1 cellular context compared by ENCODE assay signal in the genomic region with DNA sequence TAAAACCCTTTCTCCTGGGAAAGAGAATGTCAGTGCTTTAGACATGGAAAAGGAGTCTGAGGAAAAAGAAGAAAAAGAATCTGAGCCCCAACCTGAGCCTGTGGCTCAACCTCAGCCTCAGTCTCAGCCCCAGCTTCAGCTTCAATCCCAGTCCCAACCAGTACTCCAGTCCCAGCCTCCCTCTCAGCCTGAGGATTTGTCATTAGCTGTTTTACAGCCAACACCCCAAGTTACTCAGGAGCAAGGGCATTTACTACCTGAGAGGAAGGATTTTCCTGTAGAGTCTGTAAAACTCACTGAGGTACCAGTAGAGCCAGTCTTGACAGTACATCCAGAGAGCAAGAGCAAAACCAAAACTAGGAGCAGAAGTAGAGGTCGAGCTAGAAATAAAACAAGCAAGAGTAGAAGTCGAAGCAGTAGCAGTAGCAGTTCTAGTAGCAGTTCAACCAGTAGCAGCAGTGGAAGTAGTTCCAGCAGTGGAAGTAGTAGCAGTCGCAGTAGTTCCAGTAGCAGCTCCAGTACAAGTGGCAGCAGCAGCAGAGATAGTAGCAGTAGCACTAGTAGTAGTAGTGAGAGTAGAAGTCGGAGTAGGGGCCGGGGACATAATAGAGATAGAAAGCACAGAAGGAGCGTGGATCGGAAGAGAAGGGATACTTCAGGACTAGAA.
TF ChIP-seq lines count a peak whose summit lies in the region.

No MANE protein-coding gene starts in this region.

TF ChIP-seq in endothelial cell of umbilical vein, 7 proteins besides CTCF, POLR2A, EP300 and RAD21:
- TF ChIP-seq MYC (IDR thresholded peaks at IDR 0.05; ENCODE audit: low read depth, low read length) (no peak), EZH2 (IDR thresholded peaks at IDR 0.05; ENCODE audit: borderline replicate concordance, low read depth, low read length, severe bottlenecking) (no peak), FOS (IDR thresholded peaks at IDR 0.05; ENCODE audit: borderline replicate concordance, insufficient read depth, low read length) (no peak), JUN (IDR thresholded peaks at IDR 0.05; ENCODE audit: borderline replicate concordance, insufficient read depth, insufficient read length, low read depth) (no peak), POLR2AphosphoS5 (IDR thresholded peaks at IDR 0.05; ENCODE audit: insufficient read depth, low read depth, low read length) (no peak), GATA2 (IDR thresholded peaks at IDR 0.05; ENCODE audit: insufficient read depth, insufficient read length, low read depth, low read length) (no peak)
- TF ChIP-seq, protein P1, sequence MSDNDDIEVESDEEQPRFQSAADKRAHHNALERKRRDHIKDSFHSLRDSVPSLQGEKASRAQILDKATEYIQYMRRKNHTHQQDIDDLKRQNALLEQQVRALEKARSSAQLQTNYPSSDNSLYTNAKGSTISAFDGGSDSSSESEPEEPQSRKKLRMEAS (IDR thresholded peaks at IDR 0.05; ENCODE audit: insufficient read depth, insufficient read length) = no peak
